34 cellular contexts compared by ENCODE assay signal in the genomic region with DNA sequence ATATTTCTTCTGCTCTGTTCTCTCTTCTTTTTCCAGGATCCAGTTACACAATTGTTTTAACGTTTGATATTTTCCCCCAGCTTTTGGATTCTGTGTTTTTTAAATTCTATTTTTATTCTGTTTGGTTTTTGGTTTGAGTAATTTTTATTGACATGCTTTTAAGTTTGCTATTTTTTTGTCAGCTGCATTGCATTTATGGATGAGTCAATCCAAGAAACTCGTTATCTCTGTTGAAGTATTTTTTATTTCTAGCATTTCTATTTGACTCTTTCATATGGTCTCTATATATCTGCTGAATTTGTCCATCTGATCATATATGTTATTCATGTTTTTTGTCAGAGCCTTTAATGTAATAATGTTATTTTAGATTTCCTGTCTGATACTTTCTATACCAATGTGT.
"Had no signal": no experiment of that assay in that cellular context is flagged by ENCODE, and none has a peak within 500 bp of the region (broad histone marks: within the 10 kb centered on the region; RNA-seq: fewer than 3 reads in every experiment).

No MANE protein-coding gene starts in this region.

- DNase-seq: activated B cell treated with CpG ODN at 0.5 μM for 24 hours; activated CD4-positive, alpha-beta memory T cell treated with anti-CD3 and anti-CD28 coated beads for 36 hours; activated CD4-positive, alpha-beta T cell treated with anti-CD3 and anti-CD28 coated beads for 4 hours; activated CD4-positive, alpha-beta T cell treated with anti-CD3 and anti-CD28 coated beads, Interleukin-2, amount 10 ng/mL, durations not matched to agents 24 days and 14 days; activated CD4-positive, alpha-beta T cell treated with anti-CD3 and anti-CD28 coated beads, Interleukin-2, amount 50 U/mL, for 1 hour; activated CD4-positive, alpha-beta T cell treated with anti-CD3 and anti-CD28 coated beads, Interleukin-2, amount 50 U/mL, for 4 hours; activated CD4-positive, CD25-positive, alpha-beta regulatory T cell treated with anti-CD3 and anti-CD28 coated beads, Interleukin-2, amount 50 U/mL, for 72 hours; activated CD8-positive, alpha-beta memory T cell treated with anti-CD3 and anti-CD28 coated beads, Interleukin-2, amount 50 U/mL, for 4 hours; activated CD8-positive, alpha-beta T cell treated with anti-CD3 and anti-CD28 coated beads for 36 hours; activated effector memory CD4-positive, alpha-beta T cell treated with Interleukin-2 at 50 U/mL for 16 hours; activated gamma-delta T cell; activated naive CD4-positive, alpha-beta T cell treated with anti-CD3 and anti-CD28 coated beads, Interleukin-2, amount 10 ng/mL, durations not matched to agents 7 days and 5 days; activated naive CD4-positive, alpha-beta T cell treated with Interleukin-2 at 50 U/mL for 16 hours; activated naive CD8-positive, alpha-beta T cell treated with anti-CD3 and anti-CD28 coated beads, Interleukin-2, amount 10 ng/mL, durations not matched to agents 7 days and 5 days; activated naive CD8-positive, alpha-beta T cell treated with anti-CD3 and anti-CD28 coated beads, Interleukin-2, amount 50 U/mL, for 24 hours; activated T-cell treated with anti-CD3 and anti-CD28 coated beads for 4 hours; activated T-cell treated with anti-CD3 and anti-CD28 coated beads, Interleukin-2, amount 50 U/mL, for 1 hour; activated T-cell treated with anti-CD3 and anti-CD28 coated beads, Interleukin-2, amount 50 U/mL, for 48 hours; amygdala; anterior cingulate cortex; central memory CD4-positive, alpha-beta T cell; T-helper 1 cell; T-helper 2 cell; T-helper 9 cell had no signal

- H3K4me1 ChIP-seq: ascending aorta had no signal

- H3K4me3 ChIP-seq: ascending aorta, cardiac muscle cell had no signal

- H3K4me3 Mint-ChIP-seq: activated B cell treated with CpG ODN at 0.5 μM for 24 hours; activated CD4-positive, alpha-beta memory T cell treated with anti-CD3 and anti-CD28 coated beads for 36 hours; activated CD4-positive, alpha-beta T cell treated with anti-CD3 and anti-CD28 coated beads, Interleukin-2, amount 10 ng/mL, durations not matched to agents 24 days and 14 days; activated CD8-positive, alpha-beta T cell treated with anti-CD3 and anti-CD28 coated beads for 36 hours; activated naive CD4-positive, alpha-beta T cell treated with anti-CD3 and anti-CD28 coated beads, Interleukin-2, amount 10 ng/mL, durations not matched to agents 7 days and 5 days; activated naive CD4-positive, alpha-beta T cell treated with anti-CD3 and anti-CD28 coated beads, Interleukin-2, amount 50 U/mL, for 24 hours; activated naive CD8-positive, alpha-beta T cell; activated naive CD8-positive, alpha-beta T cell treated with anti-CD3 and anti-CD28 coated beads, Interleukin-2, amount 10 ng/mL, durations not matched to agents 7 days and 5 days; activated naive CD8-positive, alpha-beta T cell treated with anti-CD3 and anti-CD28 coated beads, Interleukin-2, amount 50 U/mL, for 24 hours; activated T-helper 1 cell treated with anti-CD3 and anti-CD28 coated beads, Interleukin-12 subunit alpha, Interleukin-12 subunit beta, Interleukin-2, Interleukin-4 antibody, amounts not matched to agents 30 ng/mL and 10 ng/mL and 1 ng/mL, durations not matched to agents 14 hours and 24 hours and 36 hours; brain; T-helper 1 cell treated with Interleukin-12 subunit alpha and Interleukin-12 subunit beta and Interleukin-4 antibody, amounts not matched to agents 30 μg/mL and 1 μg/mL, for 36 hours; T-helper 2 cell treated with Interferon-gamma antibody and Interleukin-4, amounts not matched to agents 5 μg/mL and 100 μg/mL, for 36 hours had no signal

- H3K27ac ChIP-seq: ascending aorta, cardiac muscle cell, VCaP had no signal

- H3K9me3 Mint-ChIP-seq: activated naive CD4-positive, alpha-beta T cell treated with anti-CD3 and anti-CD28 coated beads, Interleukin-2, amount 10 ng/mL, durations not matched to agents 7 days and 5 days had no signal

- H3K36me3 Mint-ChIP-seq: activated CD4-positive, alpha-beta memory T cell treated with anti-CD3 and anti-CD28 coated beads for 36 hours; activated naive CD4-positive, alpha-beta T cell treated with anti-CD3 and anti-CD28 coated beads, Interleukin-2, amount 10 ng/mL, durations not matched to agents 7 days and 5 days; activated naive CD8-positive, alpha-beta T cell; activated naive CD8-positive, alpha-beta T cell treated with anti-CD3 and anti-CD28 coated beads, Interleukin-2, amount 10 ng/mL, durations not matched to agents 7 days and 5 days; brain had no signal

- H3K36me3 ChIP-seq: ascending aorta, cardiac muscle cell had no signal

- H3K4me1 Mint-ChIP-seq: activated B cell treated with CpG ODN at 0.5 μM for 24 hours; activated CD4-positive, alpha-beta T cell treated with anti-CD3 and anti-CD28 coated beads, Interleukin-2, amount 10 ng/mL, durations not matched to agents 24 days and 14 days; activated naive CD4-positive, alpha-beta T cell treated with anti-CD3 and anti-CD28 coated beads, Interleukin-2, amount 10 ng/mL, durations not matched to agents 7 days and 5 days; activated naive CD4-positive, alpha-beta T cell treated with anti-CD3 and anti-CD28 coated beads, Interleukin-2, amount 50 U/mL, for 24 hours; activated naive CD8-positive, alpha-beta T cell treated with anti-CD3 and anti-CD28 coated beads, Interleukin-2, amount 10 ng/mL, durations not matched to agents 7 days and 5 days; activated naive CD8-positive, alpha-beta T cell treated with anti-CD3 and anti-CD28 coated beads, Interleukin-2, amount 50 U/mL, for 24 hours; brain had no signal

- ATAC-seq: activated CD8-positive, alpha-beta T cell treated with anti-CD3 and anti-CD28 coated beads for 36 hours; activated naive CD8-positive, alpha-beta T cell treated with anti-CD3 and anti-CD28 coated beads, Interleukin-2, amount 50 U/mL, for 24 hours had no signal

- H3K27ac Mint-ChIP-seq: activated B cell treated with CpG ODN at 0.5 μM for 24 hours; activated CD4-positive, alpha-beta memory T cell treated with anti-CD3 and anti-CD28 coated beads for 36 hours; activated CD4-positive, alpha-beta T cell treated with anti-CD3 and anti-CD28 coated beads, Interleukin-2, amount 10 ng/mL, durations not matched to agents 24 days and 14 days; activated CD8-positive, alpha-beta T cell treated with anti-CD3 and anti-CD28 coated beads for 36 hours; activated naive CD4-positive, alpha-beta T cell treated with anti-CD3 and anti-CD28 coated beads, Interleukin-2, amount 10 ng/mL, durations not matched to agents 7 days and 5 days; activated naive CD4-positive, alpha-beta T cell treated with anti-CD3 and anti-CD28 coated beads, Interleukin-2, amount 50 U/mL, for 24 hours; activated naive CD8-positive, alpha-beta T cell; activated naive CD8-positive, alpha-beta T cell treated with anti-CD3 and anti-CD28 coated beads, Interleukin-2, amount 10 ng/mL, durations not matched to agents 7 days and 5 days; activated naive CD8-positive, alpha-beta T cell treated with anti-CD3 and anti-CD28 coated beads, Interleukin-2, amount 50 U/mL, for 24 hours; activated T-helper 1 cell treated with anti-CD3 and anti-CD28 coated beads, Interleukin-12 subunit alpha, Interleukin-12 subunit beta, Interleukin-2, Interleukin-4 antibody, amounts not matched to agents 30 ng/mL and 10 ng/mL and 1 ng/mL, durations not matched to agents 14 hours and 24 hours and 36 hours; activated T-helper 2 cell treated with anti-CD3 and anti-CD28 coated beads, Interferon-gamma antibody, Interleukin-2, Interleukin-4, amounts not matched to agents 10 μg/mL and 5 μg/mL and 100 μg/mL, durations not matched to agents 14 hours and 24 hours and 36 hours; brain; T-helper 1 cell treated with Interleukin-12 subunit alpha and Interleukin-12 subunit beta and Interleukin-4 antibody, amounts not matched to agents 30 μg/mL and 1 μg/mL, for 36 hours; T-helper 2 cell treated with Interferon-gamma antibody and Interleukin-4, amounts not matched to agents 5 μg/mL and 100 μg/mL, for 36 hours had no signal
